ENCODE assay signal across 22 cellular contexts in genomic region chr2:65079017-65079416, GRCh38. TPM values are rescaled to one million over a fixed set of nuclear protein-coding genes. Genes with fewer than 3 reads are reported as not detected.
DNase-seq lines count a peak whose midpoint lies in the region; ATAC-seq, FAIRE-seq and TF ChIP-seq lines count a peak whose summit lies in the region.
"Had no signal": no experiment of that assay in that cellular context is flagged by ENCODE, and none has a peak within 500 bp of the region (broad histone marks: within the 10 kb centered on the region; RNA-seq: fewer than 3 reads in every experiment).

No MANE protein-coding gene starts in this region.

- intact Hi-C loops in GM12878 (cut with micrococcal nuclease; ENCODE audit: unreplicated experiment), result no loop called here
- intact Hi-C loops in naive thymus-derived CD4-positive, alpha-beta T cell (cut with micrococcal nuclease), result no loop called here
- intact Hi-C loops in thyroid gland (cut with DNase I), result no loop called here

- peak overlapping the region; percentile 11 for H3K27ac ChIP-seq in AG04450 (ENCODE audit: low read depth, low read length)
- no peak overlapping the region for H3K27ac ChIP-seq in GM12878 (ENCODE audit: control insufficient read depth, insufficient read depth)
- H3K27ac ChIP-seq in naive thymus-derived CD4-positive, alpha-beta T cell (ENCODE audit: low read depth, low read length), result no peak overlapping the region
- H3K27ac ChIP-seq in thyroid gland, result peak overlapping the region in 1 of 3 donors; percentile 41
- H3K27ac ChIP-seq: BLaER1, Peyer's patch, SJCRH30 had no signal

- in situ Hi-C loops in GM12878 (cut with MboI), result no loop called here

- no peak overlapping the region for H3K9ac ChIP-seq in GM12878 (ENCODE audit: control insufficient read depth, insufficient read depth, low read length)
- H3K9ac ChIP-seq: BLaER1 had no signal

- H3K4me2 ChIP-seq in GM12878 (ENCODE audit: control insufficient read depth, insufficient read depth), result no peak overlapping the region
- H3K4me2 ChIP-seq: BLaER1 had no signal

- CTCF ChIA-PET in AG04450 (lab: Charles Lee) (interaction anchor here (0.8 kb wide), 1 partner anchor 8 kb away, joined by 3 read pairs; no protein-coding TSS in a partner anchor), GM12878 (lab: Yijun Ruan, JAX) (interaction anchor here (1.8 to 2.3 kb wide), 2 partner anchors 14 kb away, joined by 8 to 13 read pairs; no protein-coding TSS in a partner anchor)
- CTCF ChIA-PET in naive thymus-derived CD4-positive, alpha-beta T cell (lab: Charles Lee), result no interaction called here

- FAIRE-seq in GM12891 (lab: Jason Lieb, UNC) (no peak), GM12878 (lab: Jason Lieb, UNC) (no peak)
- FAIRE-seq: A204.1, GM19239 had no signal

- no TSS peak for BruUV-seq in GM12878 (replicated peaks; lab: Mats Ljungman, UMichigan)

- no peak for TF ChIP-seq RAD21 in GM12878 (IDR thresholded peaks at IDR 0.05; ENCODE audit: insufficient read depth, low read depth, low read length)

- H3K4me1 ChIP-seq in GM12878 (ENCODE audit: control insufficient read depth, insufficient read depth, low read length), result no peaks in the 10 kb centered on the region
- no peaks in the 10 kb centered on the region for H3K4me1 ChIP-seq in naive thymus-derived CD4-positive, alpha-beta T cell (ENCODE audit: control insufficient read depth in 2 of 2, insufficient read depth in 2 of 2, low read length in 2 of 2)
- peaks cover 29 to 40% of the 10 kb centered on the region in 2 donors for H3K4me1 ChIP-seq in thyroid gland
- H3K4me1 ChIP-seq: SJCRH30 had no signal

- RAD21 ChIA-PET in GM12878 (lab: Charles Lee; ENCODE audit: unreplicated experiment), result no interaction called here

- DNase-seq in AG04450 (ENCODE audit: low read depth, low spot score) (no peak), GM12891 (ENCODE audit: insufficient read length, low spot score) (no peak), GM12878 (ENCODE audit: low read depth, low spot score) (no peak), thyroid gland (no peak), NCI-H69 (lab: John Stamatoyannopoulos, UW) (no peak)
- no peak for DNase-seq in naive thymus-derived CD4-positive, alpha-beta T cell
- DNase-seq: Calu3; CD8-positive, alpha-beta T cell; DMS153; MG63; NCI-H1048; NCI-H146; NCI-H2029; NCI-H2227 treated with DMSO at 0.1 percent for 48 hours; NCI-H510A; NCI-H748 treated with DMSO at 0.1 percent for 48 hours; Peyer's patch; SJCRH30 had no signal

- no peak for TF ChIP-seq EP300 in GM12878 (IDR thresholded peaks at IDR 0.05; ENCODE audit: borderline replicate concordance in 1 of 2, control insufficient read depth in 1 of 2, low read depth in 2 of 2, low read length in 2 of 2)

- no peaks in the 10 kb centered on the region for H4K20me1 ChIP-seq in GM12878 (ENCODE audit: control insufficient read depth, insufficient read depth)

- no peak overlapping the region for H3K4me3 Mint-ChIP-seq in naive thymus-derived CD4-positive, alpha-beta T cell
- H3K4me3 Mint-ChIP-seq: CD8-positive, alpha-beta T cell had no signal

- POLR2A ChIA-PET in AG04450 (lab: Yijun Ruan, JAX), result no interaction called here
- POLR2A ChIA-PET in GM12878 (lab: Charles Lee), result interaction anchor here (0.6 kb wide), 1 partner anchor 35 kb away, joined by 3 read pairs; no protein-coding TSS in a partner anchor
- POLR2A ChIA-PET in naive thymus-derived CD4-positive, alpha-beta T cell (lab: Charles Lee), result interaction anchor here (0.6 kb wide), 1 partner anchor 1233 kb away, joined by 5 read pairs; no protein-coding TSS in a partner anchor

- peaks cover 14 to 15% of the 10 kb centered on the region in 2 experiments for H3K36me3 ChIP-seq in GM12878 (ENCODE audit: control insufficient read depth in 2 of 2, insufficient read depth in 2 of 2, low read length in 1 of 2)
- peaks cover 5 to 62% (median 7%) of the 10 kb centered on the region in 3 experiments for H3K36me3 ChIP-seq in naive thymus-derived CD4-positive, alpha-beta T cell (ENCODE audit: control insufficient read depth in 2 of 3, insufficient read depth in 3 of 3, low read length in 3 of 3)
- peaks cover 16 to 31% of the 10 kb centered on the region in 2 donors for H3K36me3 ChIP-seq in thyroid gland

- SMC1A ChIA-PET in GM12878 (lab: Charles Lee; ENCODE audit: uncharacterized antibody, unreplicated experiment), result interaction anchor here (0.7 to 0.8 kb wide), 2 partner anchors 70 to 89 kb away, joined by 3 read pairs; no protein-coding TSS in a partner anchor

- TF ChIP-seq POLR2A in GM12891 (IDR thresholded peaks at IDR 0.05; ENCODE audit: low read depth, low read length), result no peak
- TF ChIP-seq POLR2A in GM12878 (IDR thresholded peaks at IDR 0.05; ENCODE audit: low read depth, low read length), result 0 out of 2 replicates have a peak, but pooled peaks have one; percentile 1
- TF ChIP-seq POLR2A in thyroid gland (IDR thresholded peaks at IDR 0.05), result no peak

- H3K4me1 Mint-ChIP-seq in naive thymus-derived CD4-positive, alpha-beta T cell, result peaks cover 6 to 30% (median 23%) of the 10 kb centered on the region in 7 donors

- no peaks in the 10 kb centered on the region for H3K27me3 Mint-ChIP-seq in naive thymus-derived CD4-positive, alpha-beta T cell

- H2AFZ ChIP-seq in GM12878 (ENCODE audit: control insufficient read depth, low read depth, low read length), result no peak overlapping the region

- H3K36me3 Mint-ChIP-seq in naive thymus-derived CD4-positive, alpha-beta T cell, result peaks cover 5 to 36% (median 19%) of the 10 kb centered on the region in 5 donors

- WGBS in GM12878 (ENCODE audit: insufficient coverage, insufficient replicate concordance, low lambda C conversion rate, missing lambda C conversion rate), result 92% methylated on average over 6 of the region's 6 CpGs
- 97 to 100% methylated on average over 6 of the region's 6 CpGs for WGBS in thyroid gland, 2 donors

- H3K79me2 ChIP-seq in GM12878 (ENCODE audit: control insufficient read depth, insufficient read depth, low read length), result no peaks in the 10 kb centered on the region

- ATAC-seq in GM12878, result no peak
- no peak for ATAC-seq in naive thymus-derived CD4-positive, alpha-beta T cell
- no peak for ATAC-seq in HG03442 (IDR thresholded peaks at IDR 0.05; ENCODE audit: unreplicated experiment)
- ATAC-seq: CD8-positive, alpha-beta T cell had no signal

- H3K9me3 ChIP-seq in AG04450 (ENCODE audit: control insufficient read depth, insufficient read depth, low read length) (no peaks in the 10 kb centered on the region), GM12878 (replicated peaks; ENCODE audit: control insufficient read depth, insufficient read depth, low read length) (no peaks in the 10 kb centered on the region), thyroid gland (no peaks in the 10 kb centered on the region)
- no peaks in the 10 kb centered on the region for H3K9me3 ChIP-seq in naive thymus-derived CD4-positive, alpha-beta T cell (ENCODE audit: control insufficient read depth in 2 of 3, low read length in 3 of 3)
- H3K9me3 ChIP-seq: BLaER1, MG63, Peyer's patch, SJCRH30 had no signal

- H3K9me3 Mint-ChIP-seq in naive thymus-derived CD4-positive, alpha-beta T cell, result peaks cover 0 to 3% (median 0%) of the 10 kb centered on the region in 11 donors
- H3K9me3 Mint-ChIP-seq: CD8-positive, alpha-beta T cell had no signal

- H3K27me3 ChIP-seq in AG04450 (ENCODE audit: control insufficient read depth, insufficient read depth, low read length) (no peaks in the 10 kb centered on the region), GM12878 (replicated peaks in 1 of 2; ENCODE audit: control insufficient read depth in 2 of 2, insufficient read depth in 2 of 2, low read length in 1 of 2) (no peaks in the 10 kb centered on the region), thyroid gland (no peaks in the 10 kb centered on the region)
- no peaks in the 10 kb centered on the region for H3K27me3 ChIP-seq in naive thymus-derived CD4-positive, alpha-beta T cell (ENCODE audit: control insufficient read depth in 2 of 2, insufficient read depth in 2 of 2, low read length in 2 of 2)
- H3K27me3 ChIP-seq: BLaER1, MG63, Peyer's patch, SJCRH30 had no signal

- H3K27ac Mint-ChIP-seq in naive thymus-derived CD4-positive, alpha-beta T cell, result peak overlapping the region in 6 of 9 donors; percentile 7 to 77 (median 32)
- H3K27ac Mint-ChIP-seq: CD8-positive, alpha-beta T cell had no signal

- TF ChIP-seq CTCF in AG04450 (IDR thresholded peaks at IDR 0.05; ENCODE audit: low read depth, low read length) (no peak), GM12878 (IDR thresholded peaks at IDR 0.05 in 2 of 3, conservative IDR thresholded peaks at IDR 0.05 in 1 of 3; ENCODE audit: control insufficient read depth in 2 of 3, extremely low read depth in 1 of 3, insufficient read depth in 1 of 3, low read depth in 3 of 3, low read length in 3 of 3) (no peak), thyroid gland (IDR thresholded peaks at IDR 0.05) (no peak)

- H3K4me3 ChIP-seq in AG04450 (ENCODE audit: low read depth, low read length) (no peak overlapping the region), GM12878 (no peak overlapping the region), thyroid gland (replicated peaks in 1 of 3) (no peak overlapping the region)
- H3K4me3 ChIP-seq in naive thymus-derived CD4-positive, alpha-beta T cell (ENCODE audit: low read length), result no peak overlapping the region
- H3K4me3 ChIP-seq: BLaER1, MG63, Peyer's patch, SJCRH30 had no signal

RNA-seq across cellular contexts. Expression of gene CEP68, which starts 22.8 kb away (rescaled TPM):
- polyA plus RNA-seq in AG04450 (2011; rRNA removed), result 7.3 and 7.9 TPM in 2 replicates
- 8.6 and 8.9 TPM in 2 replicates for polyA minus RNA-seq in AG04450 (2011; rRNA and poly(A)+ RNA removed)
- 4.5 TPM for polyA plus RNA-seq in GM12891 (2012; ENCODE audit: low read depth, missing spikeins)
- 45.8 and 53.3 TPM in 2 replicates for total RNA-seq in GM12878 (2013; cell fraction: nucleolus; rRNA removed)
- 6.9 and 7.6 TPM in 2 replicates for total RNA-seq in GM12878 (2014; rRNA removed)
- 7.2 and 7.8 TPM in 2 replicates for total RNA-seq in GM12878 (2014; rRNA removed; fragmentation: Illumina TruSeq; extraction: Trizol)
- total RNA-seq in GM12878 (2021), result 10.8 and 11.1 TPM in 2 replicates
- 2.7 TPM for polyA plus RNA-seq in GM12878 (2011; ENCODE audit: low read depth)
- 6.2 and 6.5 TPM in 2 replicates for polyA plus RNA-seq in GM12878 (2011; rRNA removed)
- polyA plus RNA-seq in GM12878 (2011; cell fraction: cytosol; rRNA removed), result 4.2 and 4.8 TPM in 2 replicates
- 8.9 and 9.9 TPM in 2 replicates for polyA plus RNA-seq in GM12878 (2011; cell fraction: nucleus; rRNA removed)
- 4.8 and 6.5 TPM in 2 replicates for polyA plus RNA-seq in GM12878 (2012)
- polyA plus RNA-seq in GM12878 (2014; fragmentation: Illumina TruSeq; extraction: Trizol), result 7.6 and 7.7 TPM in 2 replicates
- 1 to 10 TPM; 1.1 to 2.2 TPM for polyA plus RNA-seq in GM12878 (2014; fragmentation: Nextera tagmentation; extraction: Ambion mirVana)
- 6.1 and 6.5 TPM in 2 replicates for polyA plus RNA-seq in GM12878 (2014; rRNA removed)
- polyA plus RNA-seq in GM12878 (2016; fragmentation: Nextera tagmentation; extraction: Ambion mirVana), result 10 to 100 TPM in 1 of 2 experiments, 1 to 10 TPM in 1; 9.7 to 11.1 TPM
- 8.5 and 13.7 TPM in 2 replicates for polyA minus RNA-seq in GM12878 (2011; rRNA and poly(A)+ RNA removed)
- polyA minus RNA-seq in GM12878 (2011; cell fraction: cytosol; rRNA and poly(A)+ RNA removed), result 2.7 and 4.9 TPM in 2 replicates
- 8.3 and 10.1 TPM in 2 replicates for polyA minus RNA-seq in GM12878 (2011; cell fraction: nucleus; rRNA and poly(A)+ RNA removed)
- 10 to 100 TPM in 4 of 5 experiments, 1 to 10 TPM in 1; 8.5 to 52.0 (median 20.8) TPM for total RNA-seq in naive thymus-derived CD4-positive, alpha-beta T cell
- polyA plus RNA-seq in naive thymus-derived CD4-positive, alpha-beta T cell, result 10 to 100 TPM; 25.6 to 36.0 TPM
- 10 to 100 TPM; 19.8 to 34.1 (median 27.5) TPM for total RNA-seq in thyroid gland

RNA-seq across cellular contexts. Expression of gene RAB1A, which starts 50.9 kb away (rescaled TPM):
- 215 and 292 TPM in 2 replicates for polyA plus RNA-seq in AG04450 (2011; rRNA removed)
- 63.2 and 80.4 TPM in 2 replicates for polyA minus RNA-seq in AG04450 (2011; rRNA and poly(A)+ RNA removed)
- 98.3 TPM for polyA plus RNA-seq in GM12891 (2012; ENCODE audit: low read depth, missing spikeins)
- 58.8 and 59.0 TPM in 2 replicates for total RNA-seq in GM12878 (2013; cell fraction: nucleolus; rRNA removed)
- total RNA-seq in GM12878 (2014; rRNA removed), result 77.2 and 82.8 TPM in 2 replicates
- total RNA-seq in GM12878 (2014; rRNA removed; fragmentation: Illumina TruSeq; extraction: Trizol), result 50.8 and 51.2 TPM in 2 replicates
- 85.5 and 88.8 TPM in 2 replicates for total RNA-seq in GM12878 (2021)
- 91.5 TPM for polyA plus RNA-seq in GM12878 (2011; ENCODE audit: low read depth)
- polyA plus RNA-seq in GM12878 (2011; rRNA removed), result 159 and 226 TPM in 2 replicates
- polyA plus RNA-seq in GM12878 (2011; cell fraction: cytosol; rRNA removed), result 65.0 and 72.8 TPM in 2 replicates
- 40.2 and 45.8 TPM in 2 replicates for polyA plus RNA-seq in GM12878 (2011; cell fraction: nucleus; rRNA removed)
- polyA plus RNA-seq in GM12878 (2012), result 126 and 144 TPM in 2 replicates
- polyA plus RNA-seq in GM12878 (2014; fragmentation: Illumina TruSeq; extraction: Trizol), result 78.0 and 82.8 TPM in 2 replicates
- 10 to 100 TPM; 48.9 to 71.2 TPM for polyA plus RNA-seq in GM12878 (2014; fragmentation: Nextera tagmentation; extraction: Ambion mirVana)
- polyA plus RNA-seq in GM12878 (2014; rRNA removed), result 102 and 105 TPM in 2 replicates
- 100 to 1,000 TPM; 170 to 171 TPM for polyA plus RNA-seq in GM12878 (2016; fragmentation: Nextera tagmentation; extraction: Ambion mirVana)
- polyA minus RNA-seq in GM12878 (2011; rRNA and poly(A)+ RNA removed), result 47.1 and 60.5 TPM in 2 replicates
- polyA minus RNA-seq in GM12878 (2011; cell fraction: cytosol; rRNA and poly(A)+ RNA removed), result 23.7 and 25.5 TPM in 2 replicates
- polyA minus RNA-seq in GM12878 (2011; cell fraction: nucleus; rRNA and poly(A)+ RNA removed), result 23.5 and 37.7 TPM in 2 replicates
- 10 to 100 TPM; 48.8 to 78.6 (median 65.8) TPM for total RNA-seq in naive thymus-derived CD4-positive, alpha-beta T cell
- 10 to 100 TPM; 53.6 to 61.4 TPM for polyA plus RNA-seq in naive thymus-derived CD4-positive, alpha-beta T cell
- 100 to 1,000 TPM in 2 of 4 donors, 10 to 100 TPM in 2; 87.1 to 114 (median 98.8) TPM for total RNA-seq in thyroid gland
